2 cellular contexts compared by ENCODE assay signal in genomic region chr12:63151898-63152700, GRCh38.
TF ChIP-seq lines count a peak whose summit lies in the region.

No MANE protein-coding gene starts in this region.

TF ChIP-seq in IMR-90, 13 proteins besides CTCF, POLR2A, EP300 and RAD21:
- peak; percentile 23; the same call in 1 of the 2 replicates for TF ChIP-seq SMC3 (IDR thresholded peaks at IDR 0.05; ENCODE audit: low read depth, low read length)
- TF ChIP-seq MAFK (IDR thresholded peaks at IDR 0.05; ENCODE audit: low read depth, low read length), result no peak

TF ChIP-seq in H1, 55 proteins besides CTCF, POLR2A, EP300 and RAD21:
- TF ChIP-seq CREB1 (IDR thresholded peaks at IDR 0.05), result 0 out of 2 replicates have a peak, but pooled peaks have one; percentile 13
- peak; percentile 14 for TF ChIP-seq ASH2L (IDR thresholded peaks at IDR 0.05; ENCODE audit: low read length)
- TF ChIP-seq SIN3A (conservative IDR thresholded peaks at IDR 0.05 in 1 of 2, IDR thresholded peaks at IDR 0.05 in 1 of 2; ENCODE audit: low read depth in 1 of 2, low read length in 2 of 2), result 0 out of 4 replicates have a peak, but pooled peaks of 1 of the 2 experiments have one; percentile 46
- peak; percentile 61 for TF ChIP-seq TEAD4 (IDR thresholded peaks at IDR 0.05; ENCODE audit: low read depth, low read length)
- 0 out of 4 replicates have a peak, but pooled peaks of 1 of the 2 experiments have one; percentile 30 for TF ChIP-seq HDAC2 (IDR thresholded peaks at IDR 0.05; ENCODE audit: borderline replicate concordance in 1 of 2, low read depth in 2 of 2, low read length in 2 of 2)
- TF ChIP-seq TCF12 (IDR thresholded peaks at IDR 0.05; ENCODE audit: low read depth, low read length), result 0 out of 2 replicates have a peak, but pooled peaks have one; percentile 36
- TF ChIP-seq EGR1 (IDR thresholded peaks at IDR 0.05; ENCODE audit: borderline replicate concordance, low read depth, low read length), result no peak
- TF ChIP-seq RBBP5 (IDR thresholded peaks at IDR 0.05; ENCODE audit: borderline replicate concordance, low read depth, low read length), result no peak
- TF ChIP-seq CHD1 (IDR thresholded peaks at IDR 0.05; ENCODE audit: low read depth, low read length), result no peak
